10 cellular contexts compared by ENCODE assay signal in the genomic region with DNA sequence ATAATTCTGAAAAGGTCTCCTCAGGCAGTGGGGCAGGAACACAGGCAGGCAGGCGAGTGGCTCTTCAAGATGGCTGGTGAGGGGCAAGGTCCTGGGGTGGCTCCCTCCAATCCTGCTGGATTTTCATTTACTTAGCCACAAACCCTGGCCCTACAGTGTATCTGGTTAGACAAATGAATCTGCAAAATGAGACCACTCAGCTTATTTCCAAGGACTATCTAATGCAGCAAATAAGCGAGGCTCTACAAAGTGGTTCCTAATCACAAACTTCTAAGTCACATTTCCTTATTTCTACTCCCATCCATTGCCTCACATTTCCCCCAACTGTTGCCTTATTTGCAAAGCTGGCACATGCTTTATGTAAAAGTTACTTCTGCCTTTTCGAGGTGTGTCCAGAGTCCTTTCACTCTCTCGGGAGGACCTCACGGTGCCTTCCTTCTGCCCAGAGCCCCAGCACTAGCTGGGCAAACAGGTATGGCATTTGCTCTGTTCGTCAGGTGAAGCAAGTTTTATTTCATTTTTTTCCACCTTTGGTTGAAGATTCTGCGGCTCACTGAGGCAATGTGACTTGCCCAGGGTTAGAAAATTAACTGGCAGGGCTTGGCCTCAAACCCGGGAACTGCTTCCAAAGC. TPM values are rescaled to one million over a fixed set of nuclear protein-coding genes. Genes with fewer than 3 reads are reported as not detected.
DNase-seq lines count a peak whose midpoint lies in the region; ATAC-seq, FAIRE-seq and TF ChIP-seq lines count a peak whose summit lies in the region.
"Had no signal": no experiment of that assay in that cellular context is flagged by ENCODE, and none has a peak within 500 bp of the region (broad histone marks: within the 10 kb centered on the region; RNA-seq: fewer than 3 reads in every experiment).

No MANE protein-coding gene starts in this region.

- no peaks in the 10 kb centered on the region for H3K27me3 ChIP-seq in RWPE2 (ENCODE audit: insufficient read depth, poor library complexity, severe bottlenecking)
- H3K27me3 ChIP-seq in esophagus muscularis mucosa = no peaks in the 10 kb centered on the region
- H3K27me3 ChIP-seq in rectal smooth muscle tissue (ENCODE audit: control insufficient read depth, insufficient read depth, low read length) = no peaks in the 10 kb centered on the region

- no peak for DNase-seq in GM12891 (ENCODE audit: insufficient read length, low spot score)
- no peak for DNase-seq in RWPE2 (ENCODE audit: low spot score)
- no peak for DNase-seq in esophagus muscularis mucosa (ENCODE audit: extremely low spot score)
- no peak for DNase-seq in middle frontal gyrus (ENCODE audit: extremely low spot score, low spot score)
- DNase-seq in amygdala (lab: John Stamatoyannopoulos, UW) = no peak
- DNase-seq in SHP77 (lab: John Stamatoyannopoulos, UW) = no peak

- H3K9ac ChIP-seq in rectal smooth muscle tissue (ENCODE audit: low read length) = no peak overlapping the region

- H3K4me1 ChIP-seq in RWPE2 (ENCODE audit: insufficient read depth, poor library complexity, severe bottlenecking) = peaks cover 48% of the 10 kb centered on the region
- H3K4me1 ChIP-seq in esophagus muscularis mucosa = peaks cover 87 to 94% (median 89%) of the 10 kb centered on the region in 4 donors
- H3K4me1 ChIP-seq in rectal smooth muscle tissue (ENCODE audit: control insufficient read depth, insufficient read depth, low read length) = peaks cover 48% of the 10 kb centered on the region

- FAIRE-seq in GM12891 (lab: Jason Lieb, UNC) = peak; percentile 67
- FAIRE-seq: G401.6 had no signal

- no peak overlapping the region for H3K4me3 ChIP-seq in RWPE2 (ENCODE audit: severe bottlenecking)
- no peak overlapping the region for H3K4me3 ChIP-seq in esophagus muscularis mucosa
- no peak overlapping the region for H3K4me3 ChIP-seq in rectal smooth muscle tissue (ENCODE audit: low read length)

- H3K36me3 ChIP-seq in RWPE2 (ENCODE audit: low read depth) (peaks cover 42% of the 10 kb centered on the region), esophagus muscularis mucosa (peaks cover 14 to 45% (median 35%) of the 10 kb centered on the region in 4 donors), rectal smooth muscle tissue (ENCODE audit: control insufficient read depth, insufficient read depth, low read length) (peaks cover 14% of the 10 kb centered on the region)

- peak overlapping the region; percentile 84 for H3K27ac ChIP-seq in RWPE2 (ENCODE audit: poor library complexity, severe bottlenecking)
- H3K27ac ChIP-seq in esophagus muscularis mucosa (replicated peaks in 1 of 4) = peak overlapping the region; percentile 73 to 83 (median 75)
- H3K27ac ChIP-seq in rectal smooth muscle tissue (ENCODE audit: low read depth, low read length) = peak overlapping the region; percentile 11

- no peaks in the 10 kb centered on the region for H3K9me3 ChIP-seq in RWPE2 (ENCODE audit: severe bottlenecking)
- no peaks in the 10 kb centered on the region for H3K9me3 ChIP-seq in esophagus muscularis mucosa

- no peak for TF ChIP-seq POLR2A in GM12891 (IDR thresholded peaks at IDR 0.05; ENCODE audit: low read depth, low read length)
- no peak for TF ChIP-seq POLR2A in esophagus muscularis mucosa (IDR thresholded peaks at IDR 0.05; ENCODE audit: low read depth)

- TF ChIP-seq CTCF in RWPE2 (IDR thresholded peaks at IDR 0.05; ENCODE audit: poor library complexity, severe bottlenecking) (no peak), esophagus muscularis mucosa (IDR thresholded peaks at IDR 0.05) (no peak)

- intact Hi-C loops in esophagus muscularis mucosa (cut with DNase I) = loop anchor here (5.0 kb wide), 1 partner anchor 41 kb away; a partner anchor contains a TSS

- ATAC-seq in RWPE2 (ENCODE audit: low read depth) = no peak
- ATAC-seq in activated CD4-positive, CD25-positive, alpha-beta regulatory T cell treated with anti-CD3 and anti-CD28 coated beads, Interleukin-2, amount 50 U/mL, for 24 hours = no peak

- TF ChIP-seq EP300 in esophagus muscularis mucosa (IDR thresholded peaks at IDR 0.05) = no peak

- WGBS in esophagus muscularis mucosa = 73% methylated on average over 8 of the region's 8 CpGs

TF ChIP-seq in GM12891, 5 proteins besides CTCF, POLR2A, EP300 and RAD21:
- TF ChIP-seq POLR2AphosphoS5 (IDR thresholded peaks at IDR 0.05; ENCODE audit: low read depth, low read length) (0 out of 2 replicates have a peak, but pooled peaks have one; percentile 14), TAF1 (IDR thresholded peaks at IDR 0.05; ENCODE audit: low read depth, low read length) (no peak)

RNA-seq across cellular contexts. Expression of a gene that starts 40.4 kb away (rescaled TPM):
- polyA plus RNA-seq in GM12891 (2012; ENCODE audit: low read depth, missing spikeins) = 55.8 TPM
- total RNA-seq in esophagus muscularis mucosa = 10 to 100 TPM; 27.5 to 54.8 (median 36.7) TPM

RNA-seq across cellular contexts. Expression of a gene that starts 43.4 kb away (rescaled TPM):
- 53.4 TPM for polyA plus RNA-seq in GM12891 (2012; ENCODE audit: low read depth, missing spikeins)
- total RNA-seq in esophagus muscularis mucosa = 10 to 100 TPM; 16.6 to 22.1 (median 21.2) TPM

RNA-seq across cellular contexts. Expression of a gene that starts 58.6 kb away (rescaled TPM):
- polyA plus RNA-seq in GM12891 (2012; ENCODE audit: low read depth, missing spikeins) = 0.06 TPM
- total RNA-seq in esophagus muscularis mucosa = 10 to 100 TPM in 2 of 4 donors, 1 to 10 TPM in 2; 2.1 to 26.8 (median 14.5) TPM
- total RNA-seq: HT-29 had no signal

Comparison
In these comparisons a context has a peak if more than half of its experiments do, and no peak if none do; other contexts are left out.
1. H3K27ac ChIP-seq: peak in every context shown above with its lines; median percentile 84 in RWPE2; 75 in esophagus muscularis mucosa; 11 in rectal smooth muscle tissue.